Comparison of ENCODE assay signal across 25 cellular contexts in genomic region chr5:80170117-80170535, GRCh38.
DNase-seq lines count a peak whose midpoint lies in the region; ATAC-seq and TF ChIP-seq lines count a peak whose summit lies in the region.
"Had no signal": no experiment of that assay in that cellular context is flagged by ENCODE, and none has a peak within 500 bp of the region (broad histone marks: within the 10 kb centered on the region; RNA-seq: fewer than 3 reads in every experiment).

No MANE protein-coding gene starts in this region.

- intact Hi-C loops in activated CD4-positive, alpha-beta T cell treated with anti-CD3 and anti-CD28 coated beads, Interleukin-2, amount 10 ng/mL, durations not matched to agents 24 days and 14 days (cut with micrococcal nuclease): no loop called here
- intact Hi-C loops in Caco-2 (cut with micrococcal nuclease; ENCODE audit: unreplicated experiment) (loop anchor here (1.0 kb wide), 2 partner anchors 11 to 76 kb away; no protein-coding TSS in a partner anchor), posterior vena cava (cut with DNase I) (no loop called here), lower leg skin (cut with DNase I; ENCODE audit: low total_unique reads) (no loop called here)

- H3K27me3 ChIP-seq in Caco-2 (replicated peaks; ENCODE audit: control insufficient read depth, insufficient read depth, low read length): no peaks in the 10 kb centered on the region
- H3K27me3 ChIP-seq: adrenal gland, dorsolateral prefrontal cortex, gastrocnemius medialis, MG63 had no signal

- CTCF ChIA-PET in Caco-2 (lab: Charles Lee): interaction anchor here (1.0 kb wide), 2 partner anchors 12 to 79 kb away, joined by 3 to 4 read pairs; no protein-coding TSS in a partner anchor

- TF ChIP-seq CTCF in Caco-2 (IDR thresholded peaks at IDR 0.05; ENCODE audit: insufficient read depth in 1 of 2, low read depth in 1 of 2, low read length in 1 of 2, severe bottlenecking in 1 of 2, unreplicated experiment in 1 of 2) (no peak), lower leg skin (IDR thresholded peaks at IDR 0.05) (no peak)

- WGBS in lower leg skin, 2 donors: 80 to 87% methylated on average over 2 of the region's 2 CpGs

- no peaks in the 10 kb centered on the region for H3K9me3 ChIP-seq in Caco-2
- H3K9me3 ChIP-seq: A549, adrenal gland, gastrocnemius medialis, MG63, prostate gland had no signal

- no peaks in the 10 kb centered on the region for H3K9me3 Mint-ChIP-seq in activated CD4-positive, alpha-beta T cell treated with anti-CD3 and anti-CD28 coated beads, Interleukin-2, amount 10 ng/mL, durations not matched to agents 24 days and 14 days
- no peaks in the 10 kb centered on the region for H3K9me3 Mint-ChIP-seq in Caco-2 (ENCODE audit: unreplicated experiment)
- no peaks in the 10 kb centered on the region for H3K9me3 Mint-ChIP-seq in activated T-helper 17 cell treated with anti-CD3 and anti-CD28 coated beads, Interleukin-2, amount 50 U/mL, for 72 hours
- no peaks in the 10 kb centered on the region for H3K9me3 Mint-ChIP-seq in naive thymus-derived CD8-positive, alpha-beta T cell
- H3K9me3 Mint-ChIP-seq: HFFc6 had no signal

- POLR2A ChIA-PET in Caco-2 (lab: Charles Lee): interaction anchor here (1.1 kb wide), 1 partner anchor 14 kb away, joined by 3 read pairs; no protein-coding TSS in a partner anchor
- POLR2A ChIA-PET in naive thymus-derived CD8-positive, alpha-beta T cell (lab: Charles Lee): interaction anchor here (0.6 to 3.4 kb wide), 6 partner anchors 11 to 105 kb away, joined by 3 to 19 read pairs (median 6); no protein-coding TSS in a partner anchor

- DNase-seq in activated CD4-positive, alpha-beta T cell treated with anti-CD3 and anti-CD28 coated beads, Interleukin-2, amount 10 ng/mL, durations not matched to agents 24 days and 14 days: no peak
- DNase-seq in activated CD4-positive, alpha-beta T cell treated with anti-CD3 and anti-CD28 coated beads for 1 hour: no peak
- DNase-seq in Caco-2: peak; percentile 58 to 66
- DNase-seq in naive thymus-derived CD8-positive, alpha-beta T cell: no peak
- no peak for DNase-seq in posterior vena cava (ENCODE audit: low spot score)
- DNase-seq in lower leg skin (ENCODE audit: low spot score in 2 of 2): no peak
- DNase-seq: adrenal gland; central memory CD4-positive, alpha-beta T cell; dorsolateral prefrontal cortex; erythroblast; gastrocnemius medialis; HFFc6; IMR-90; kidney glomerular epithelial cell; mesenchymal stem cell; MG63; NCI-H2029; NCI-H345; NK-92 treated with Interleukin-12 subunit alpha and Interleukin-12 subunit beta, amount 100 ng/mL, for 24 hours; stimulated activated CD4-positive, alpha-beta T cell treated with anti-CD3 and anti-CD28 coated beads, Interleukin-2, amount 100 ng/mL, for 24 hours; stimulated activated naive CD4-positive, alpha-beta T cell treated with Interleukin-2 at 50 U/mL for 16 hours had no signal

- no peaks in the 10 kb centered on the region for H3K27me3 Mint-ChIP-seq in activated CD4-positive, alpha-beta T cell treated with anti-CD3 and anti-CD28 coated beads, Interleukin-2, amount 10 ng/mL, durations not matched to agents 24 days and 14 days
- H3K27me3 Mint-ChIP-seq in Caco-2 (ENCODE audit: insufficient read depth, unreplicated experiment): no peaks in the 10 kb centered on the region
- H3K27me3 Mint-ChIP-seq in activated T-helper 17 cell treated with anti-CD3 and anti-CD28 coated beads, Interleukin-2, amount 50 U/mL, for 72 hours: no peaks in the 10 kb centered on the region
- no peaks in the 10 kb centered on the region for H3K27me3 Mint-ChIP-seq in naive thymus-derived CD8-positive, alpha-beta T cell

- H3K4me3 ChIP-seq in Caco-2 (ENCODE audit: low read depth, low read length) (no peak overlapping the region), lower leg skin (ENCODE audit: low read depth, poor library complexity, severe bottlenecking) (no peak overlapping the region)
- H3K4me3 ChIP-seq: A549, adrenal gland, dorsolateral prefrontal cortex, gastrocnemius medialis, MG63, prostate gland had no signal

- H3K4me1 ChIP-seq in Caco-2: peaks cover 51% of the 10 kb centered on the region
- H3K4me1 ChIP-seq: A549 had no signal

- H3K36me3 ChIP-seq in Caco-2 (ENCODE audit: control insufficient read depth, insufficient read depth, low read length): peaks cover 7% of the 10 kb centered on the region
- H3K36me3 ChIP-seq: prostate gland had no signal

- no peak for TF ChIP-seq POLR2A in lower leg skin (IDR thresholded peaks at IDR 0.05)

- peaks cover 23% of the 10 kb centered on the region for H3K4me1 Mint-ChIP-seq in activated CD4-positive, alpha-beta T cell treated with anti-CD3 and anti-CD28 coated beads, Interleukin-2, amount 10 ng/mL, durations not matched to agents 24 days and 14 days
- H3K4me1 Mint-ChIP-seq in Caco-2 (ENCODE audit: low read depth, unreplicated experiment): peaks cover 67% of the 10 kb centered on the region
- H3K4me1 Mint-ChIP-seq in activated T-helper 17 cell treated with anti-CD3 and anti-CD28 coated beads, Interleukin-2, amount 50 U/mL, for 72 hours: peaks cover 48% of the 10 kb centered on the region
- H3K4me1 Mint-ChIP-seq in naive thymus-derived CD8-positive, alpha-beta T cell: peaks cover 37 to 70% (median 54%) of the 10 kb centered on the region in 4 donors

- peak overlapping the region; percentile 30 for H3K27ac Mint-ChIP-seq in activated CD4-positive, alpha-beta T cell treated with anti-CD3 and anti-CD28 coated beads, Interleukin-2, amount 10 ng/mL, durations not matched to agents 24 days and 14 days
- peak overlapping the region; percentile 56 for H3K27ac Mint-ChIP-seq in Caco-2 (ENCODE audit: unreplicated experiment)
- H3K27ac Mint-ChIP-seq in activated T-helper 17 cell treated with anti-CD3 and anti-CD28 coated beads, Interleukin-2, amount 50 U/mL, for 72 hours: peak overlapping the region; percentile 64
- H3K27ac Mint-ChIP-seq in naive thymus-derived CD8-positive, alpha-beta T cell: peak overlapping the region in 8 of 10 donors; percentile 40 to 83 (median 68)
- H3K27ac Mint-ChIP-seq: HFFc6 had no signal

- H3K4me3 Mint-ChIP-seq in activated CD4-positive, alpha-beta T cell treated with anti-CD3 and anti-CD28 coated beads, Interleukin-2, amount 10 ng/mL, durations not matched to agents 24 days and 14 days: no peak overlapping the region
- no peak overlapping the region for H3K4me3 Mint-ChIP-seq in Caco-2 (ENCODE audit: unreplicated experiment)
- H3K4me3 Mint-ChIP-seq in activated T-helper 17 cell treated with anti-CD3 and anti-CD28 coated beads, Interleukin-2, amount 50 U/mL, for 72 hours: no peak overlapping the region
- H3K4me3 Mint-ChIP-seq in naive thymus-derived CD8-positive, alpha-beta T cell: peak overlapping the region in 2 of 10 donors; percentile 5 to 32
- H3K4me3 Mint-ChIP-seq: HFFc6 had no signal

- H3K36me3 Mint-ChIP-seq in activated CD4-positive, alpha-beta T cell treated with anti-CD3 and anti-CD28 coated beads, Interleukin-2, amount 10 ng/mL, durations not matched to agents 24 days and 14 days (ENCODE audit: low read depth): peaks cover 62% of the 10 kb centered on the region
- H3K36me3 Mint-ChIP-seq in Caco-2 (ENCODE audit: insufficient read depth, unreplicated experiment): peaks cover 95% of the 10 kb centered on the region
- peaks cover 99% of the 10 kb centered on the region for H3K36me3 Mint-ChIP-seq in activated T-helper 17 cell treated with anti-CD3 and anti-CD28 coated beads, Interleukin-2, amount 50 U/mL, for 72 hours (ENCODE audit: low read depth)
- peaks cover 20 to 95% (median 30%) of the 10 kb centered on the region in 3 donors for H3K36me3 Mint-ChIP-seq in naive thymus-derived CD8-positive, alpha-beta T cell

- no peak for ATAC-seq in activated T-helper 17 cell treated with anti-CD3 and anti-CD28 coated beads, Interleukin-2, amount 50 U/mL, for 72 hours (replicated peaks)
- ATAC-seq in naive thymus-derived CD8-positive, alpha-beta T cell: no peak
- no peak for ATAC-seq in HG02938 (IDR thresholded peaks at IDR 0.05; ENCODE audit: unreplicated experiment)
- ATAC-seq: A549, gastrocnemius medialis had no signal

- no TSS peak for BruUV-seq in Caco-2 (replicated peaks; lab: Mats Ljungman, UMichigan)

Comparison
In these comparisons a context has a peak if more than half of its experiments do, and no peak if none do; other contexts are left out.
1. DNase-seq: peak in Caco-2 (2 of 2); none in activated CD4-positive, alpha-beta T cell treated with anti-CD3 and anti-CD28 coated beads, Interleukin-2, amount 10 ng/mL, durations not matched to agents 24 days and 14 days (single experiment), activated CD4-positive, alpha-beta T cell treated with anti-CD3 and anti-CD28 coated beads for 1 hour (single experiment), naive thymus-derived CD8-positive, alpha-beta T cell (0 of 10), posterior vena cava (single experiment) and lower leg skin (0 of 2).
2. Peak in every context shown above with its lines, with median percentiles within 50 percentile points of each other: H3K27ac Mint-ChIP-seq.